ENCODE assay signal across 9 cellular contexts in genomic region chr4:87498446-87498900, GRCh38. TPM values are rescaled to one million over a fixed set of nuclear protein-coding genes. Genes with fewer than 3 reads are reported as not detected.
DNase-seq lines count a peak whose midpoint lies in the region; ATAC-seq, FAIRE-seq and TF ChIP-seq lines count a peak whose summit lies in the region.
"Had no signal": no experiment of that assay in that cellular context is flagged by ENCODE, and none has a peak within 500 bp of the region (broad histone marks: within the 10 kb centered on the region; RNA-seq: fewer than 3 reads in every experiment).

No MANE protein-coding gene starts in this region.

- DNase-seq in AG04449 (ENCODE audit: low read depth, low spot score) (no peak), fibroblast of gingiva (ENCODE audit: low read depth) (peak; percentile 45), NCI-H1436 (lab: John Stamatoyannopoulos, UW) (no peak), frontal cortex (ENCODE audit: low spot score in 2 of 2) (no peak), Ammon's horn (ENCODE audit: low spot score) (no peak)
- DNase-seq in activated CD4-positive, alpha-beta T cell treated with anti-CD3 and anti-CD28 coated beads, Interleukin-2, amount 10 ng/mL, durations not matched to agents 7 days and 5 days, result no peak

- no peak for TF ChIP-seq CTCF in AG04449 (IDR thresholded peaks at IDR 0.05; ENCODE audit: insufficient read depth, low read length, missing control alignments)

- CTCF ChIA-PET in AG04449 (lab: Yijun Ruan, JAX), result interaction anchor here (1.1 to 2.1 kb wide), 3 partner anchors 10 to 32 kb away, joined by 3 to 7 read pairs (median 4); no protein-coding TSS in a partner anchor
- CTCF ChIA-PET in activated CD4-positive, alpha-beta T cell treated with anti-CD3 and anti-CD28 coated beads, Interleukin-2, amount 10 ng/mL, durations not matched to agents 7 days and 5 days (lab: Charles Lee), result no interaction called here

- ATAC-seq in GM19035 (IDR thresholded peaks at IDR 0.05; ENCODE audit: unreplicated experiment), result peak; percentile 43
- peak; percentile 87 for ATAC-seq in HG03196 (IDR thresholded peaks at IDR 0.05; ENCODE audit: unreplicated experiment)

- no peaks in the 10 kb centered on the region for H3K27me3 Mint-ChIP-seq in activated CD4-positive, alpha-beta T cell treated with anti-CD3 and anti-CD28 coated beads, Interleukin-2, amount 10 ng/mL, durations not matched to agents 7 days and 5 days

- no peak overlapping the region for H3K4me3 Mint-ChIP-seq in activated CD4-positive, alpha-beta T cell treated with anti-CD3 and anti-CD28 coated beads, Interleukin-2, amount 10 ng/mL, durations not matched to agents 7 days and 5 days
- H3K4me3 Mint-ChIP-seq: T-helper 1 cell treated with Interleukin-12 subunit alpha and Interleukin-12 subunit beta and Interleukin-4 antibody, amounts not matched to agents 30 μg/mL and 1 μg/mL, for 36 hours had no signal

- peak overlapping the region; percentile 21 for H3K4me3 ChIP-seq in AG04449 (ENCODE audit: low read depth, low read length)

- H3K27ac Mint-ChIP-seq in activated CD4-positive, alpha-beta T cell treated with anti-CD3 and anti-CD28 coated beads, Interleukin-2, amount 10 ng/mL, durations not matched to agents 7 days and 5 days, result no peak overlapping the region
- H3K27ac Mint-ChIP-seq: T-helper 1 cell treated with Interleukin-12 subunit alpha and Interleukin-12 subunit beta and Interleukin-4 antibody, amounts not matched to agents 30 μg/mL and 1 μg/mL, for 36 hours had no signal

- H3K9me3 Mint-ChIP-seq in activated CD4-positive, alpha-beta T cell treated with anti-CD3 and anti-CD28 coated beads, Interleukin-2, amount 10 ng/mL, durations not matched to agents 7 days and 5 days, result peaks cover 2% of the 10 kb centered on the region
- H3K9me3 Mint-ChIP-seq: T-helper 1 cell treated with Interleukin-12 subunit alpha and Interleukin-12 subunit beta and Interleukin-4 antibody, amounts not matched to agents 30 μg/mL and 1 μg/mL, for 36 hours had no signal

- H3K4me1 Mint-ChIP-seq in activated CD4-positive, alpha-beta T cell treated with anti-CD3 and anti-CD28 coated beads, Interleukin-2, amount 10 ng/mL, durations not matched to agents 7 days and 5 days, result peaks cover 19% of the 10 kb centered on the region

- POLR2A ChIA-PET in AG04449 (lab: Yijun Ruan, JAX), result no interaction called here
- POLR2A ChIA-PET in activated CD4-positive, alpha-beta T cell treated with anti-CD3 and anti-CD28 coated beads, Interleukin-2, amount 10 ng/mL, durations not matched to agents 7 days and 5 days (lab: Charles Lee), result interaction anchor here (0.6 kb wide), 1 partner anchor 121 kb away, joined by 4 read pairs; no protein-coding TSS in a partner anchor

- no peak for FAIRE-seq in frontal cortex (lab: Jason Lieb, UNC)

- no peaks in the 10 kb centered on the region for H3K36me3 Mint-ChIP-seq in activated CD4-positive, alpha-beta T cell treated with anti-CD3 and anti-CD28 coated beads, Interleukin-2, amount 10 ng/mL, durations not matched to agents 7 days and 5 days (ENCODE audit: low read depth)

RNA-seq across cellular contexts. Expression of gene SPARCL1, which starts 30.7 kb away (rescaled TPM):
- 48.9 TPM for total RNA-seq in frontal cortex
- total RNA-seq in activated CD4-positive, alpha-beta T cell treated with anti-CD3 and anti-CD28 coated beads, Interleukin-2, amount 10 ng/mL, durations not matched to agents 7 days and 5 days, result not detected

Comparison
In these comparisons a context has a peak if more than half of its experiments do, and no peak if none do; other contexts are left out.
1. RNA of gene SPARCL1, which starts 30.7 kb away (total RNA-seq): 48.9 TPM in frontal cortex (single experiment); not detected in activated CD4-positive, alpha-beta T cell treated with anti-CD3 and anti-CD28 coated beads, Interleukin-2, amount 10 ng/mL, durations not matched to agents 7 days and 5 days; every median in the first group is over 10 times any median in the second.